24 cellular contexts compared by ENCODE assay signal in the genomic region with DNA sequence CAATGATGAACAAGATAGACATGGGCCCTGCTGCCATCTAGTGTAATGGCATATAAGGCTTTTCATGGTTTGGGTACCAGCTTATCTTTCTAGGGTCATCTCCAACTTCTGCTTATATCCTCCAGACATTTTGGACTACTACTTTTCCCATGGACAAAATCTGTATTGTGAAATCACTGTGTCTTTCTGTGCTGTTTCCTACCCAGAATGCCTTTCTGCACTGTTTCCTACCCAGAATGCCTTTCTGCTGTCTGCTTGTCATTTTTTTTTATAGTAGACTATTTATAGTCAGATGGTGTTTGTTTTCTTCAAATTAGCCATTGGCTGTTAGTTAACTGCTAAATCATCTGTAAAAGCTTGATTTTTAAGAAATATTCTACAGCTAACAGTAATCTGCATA. TPM values are rescaled to one million over a fixed set of nuclear protein-coding genes. Genes with fewer than 3 reads are reported as not detected.
DNase-seq lines count a peak whose midpoint lies in the region; ATAC-seq, FAIRE-seq and TF ChIP-seq lines count a peak whose summit lies in the region.
"Had no signal": no experiment of that assay in that cellular context is flagged by ENCODE, and none has a peak within 500 bp of the region (broad histone marks: within the 10 kb centered on the region; RNA-seq: fewer than 3 reads in every experiment).

No MANE protein-coding gene starts in this region.

- in situ Hi-C loops in K562 (cut with MboI), result no loop called here

- peaks cover 4% of the 10 kb centered on the region for H3K4me1 Mint-ChIP-seq in activated CD4-positive, alpha-beta T cell treated with anti-CD3 and anti-CD28 coated beads, Interleukin-2, amount 10 ng/mL, durations not matched to agents 24 days and 14 days

- no peaks in the 10 kb centered on the region for H4K20me1 ChIP-seq in K562 (replicated peaks; ENCODE audit: control insufficient read depth, insufficient read depth, low read length)

- H3K4me1 ChIP-seq in K562 (replicated peaks in 1 of 2; ENCODE audit: control insufficient read depth in 2 of 2, insufficient read depth in 2 of 2, low read length in 2 of 2) (no peaks in the 10 kb centered on the region), skeletal muscle tissue (ENCODE audit: control insufficient read depth in 3 of 3, insufficient read depth in 3 of 3, low read length in 3 of 3) (peaks cover 4 to 19% (median 4%) of the 10 kb centered on the region in 3 donors)
- H3K4me1 ChIP-seq: SJSA1 had no signal

- H3K9me3 ChIP-seq in K562 (replicated peaks; ENCODE audit: control insufficient read depth, insufficient read depth, low read depth, low read length) (no peaks in the 10 kb centered on the region), skeletal muscle tissue (ENCODE audit: control insufficient read depth in 3 of 3, low read length in 3 of 3) (no peaks in the 10 kb centered on the region)
- H3K9me3 ChIP-seq: SJSA1 had no signal

- no peak for TF ChIP-seq EP300 in K562 (IDR thresholded peaks at IDR 0.05; ENCODE audit: low read length)

- no peak overlapping the region for H3K4me2 ChIP-seq in K562 (ENCODE audit: insufficient read depth, low read length)
- H3K4me2 ChIP-seq: KMS-11, PC-9 had no signal

- BruUV-seq in K562 (replicated peaks; lab: Mats Ljungman, UMichigan), result no TSS peak

- H3K27ac Mint-ChIP-seq in activated CD4-positive, alpha-beta T cell treated with anti-CD3 and anti-CD28 coated beads, Interleukin-2, amount 10 ng/mL, durations not matched to agents 24 days and 14 days, result no peak overlapping the region
- H3K27ac Mint-ChIP-seq: CD4-positive, CD25-positive, alpha-beta regulatory T cell; H9; HFFc6 had no signal

- H3K9ac ChIP-seq in K562 (ENCODE audit: insufficient read depth in 1 of 2, low read depth in 2 of 2, low read length in 2 of 2), result no peak overlapping the region
- no peak overlapping the region for H3K9ac ChIP-seq in skeletal muscle tissue (ENCODE audit: low read depth in 1 of 3, low read length in 3 of 3)
- H3K9ac ChIP-seq: GM23248, KMS-11 had no signal

- H3K36me3 ChIP-seq in K562 (ENCODE audit: control insufficient read depth, insufficient read depth, low read length) (peaks cover 31% of the 10 kb centered on the region; the same call in 2 of the 3 replicates), skeletal muscle tissue (ENCODE audit: control insufficient read depth in 3 of 3, insufficient read depth in 3 of 3, low read length in 3 of 3) (peaks cover 19 to 49% (median 28%) of the 10 kb centered on the region in 3 donors)

- peaks cover 60% of the 10 kb centered on the region for H3K36me3 Mint-ChIP-seq in activated CD4-positive, alpha-beta T cell treated with anti-CD3 and anti-CD28 coated beads, Interleukin-2, amount 10 ng/mL, durations not matched to agents 24 days and 14 days (ENCODE audit: low read depth)

- POLR2A ChIA-PET in K562 (lab: Yijun Ruan, JAX), result no interaction called here

- H3K4me3 Mint-ChIP-seq in activated CD4-positive, alpha-beta T cell treated with anti-CD3 and anti-CD28 coated beads, Interleukin-2, amount 10 ng/mL, durations not matched to agents 24 days and 14 days, result no peak overlapping the region
- H3K4me3 Mint-ChIP-seq: H9, HFFc6 had no signal

- H3K27me3 ChIP-seq in K562 (ENCODE audit: control insufficient read depth in 2 of 2, insufficient read depth in 2 of 2, low read length in 2 of 2) (no peaks in the 10 kb centered on the region), skeletal muscle tissue (ENCODE audit: control insufficient read depth in 3 of 3, insufficient read depth in 3 of 3, low read length in 3 of 3) (no peaks in the 10 kb centered on the region)
- H3K27me3 ChIP-seq: SJSA1 had no signal

- CTCF ChIA-PET in K562 (lab: Yijun Ruan, JAX; ENCODE audit: low intra/inter-chr PET ratio), result no interaction called here

- no peaks in the 10 kb centered on the region for H3K27me3 Mint-ChIP-seq in activated CD4-positive, alpha-beta T cell treated with anti-CD3 and anti-CD28 coated beads, Interleukin-2, amount 10 ng/mL, durations not matched to agents 24 days and 14 days
- H3K27me3 Mint-ChIP-seq: CD4-positive, CD25-positive, alpha-beta regulatory T cell had no signal

- no peak overlapping the region for H3K4me3 ChIP-seq in K562
- H3K4me3 ChIP-seq in skeletal muscle tissue (ENCODE audit: low read length in 3 of 3), result no peak overlapping the region
- H3K4me3 ChIP-seq: GM23248, PC-9, SJSA1 had no signal

- no peak for TF ChIP-seq POLR2A in K562 (conservative IDR thresholded peaks at IDR 0.05)

- no peak for TF ChIP-seq CTCF in K562 (IDR thresholded peaks at IDR 0.05 in 2 of 3, conservative IDR thresholded peaks at IDR 0.05 in 1 of 3; ENCODE audit: insufficient read depth in 2 of 3, low read depth in 1 of 3, low read length in 3 of 3)

- FAIRE-seq in K562 (lab: Jason Lieb, UNC) (no peak), frontal cortex (lab: Jason Lieb, UNC) (no peak)
- FAIRE-seq: HTR-8/SVneo had no signal

- H3K9me3 Mint-ChIP-seq in activated CD4-positive, alpha-beta T cell treated with anti-CD3 and anti-CD28 coated beads, Interleukin-2, amount 10 ng/mL, durations not matched to agents 24 days and 14 days, result no peaks in the 10 kb centered on the region
- H3K9me3 Mint-ChIP-seq: CD4-positive, CD25-positive, alpha-beta regulatory T cell; H9; HFFc6 had no signal

- intact Hi-C loops in activated CD4-positive, alpha-beta T cell treated with anti-CD3 and anti-CD28 coated beads, Interleukin-2, amount 10 ng/mL, durations not matched to agents 24 days and 14 days (cut with micrococcal nuclease), result no loop called here
- intact Hi-C loops in K562 (cut with micrococcal nuclease), result no loop called here

- H2AFZ ChIP-seq in K562 (ENCODE audit: low read depth, low read length), result no peak overlapping the region
- H2AFZ ChIP-seq: GM23248, PC-9 had no signal

- peak; percentile 36 for DNase-seq in activated CD4-positive, alpha-beta T cell treated with anti-CD3 and anti-CD28 coated beads, Interleukin-2, amount 10 ng/mL, durations not matched to agents 24 days and 14 days
- DNase-seq in activated CD4-positive, alpha-beta T cell treated with anti-CD3 and anti-CD28 coated beads for 48 hours, result no peak
- peak; percentile 34 for DNase-seq in MV-4-11 (lab: John Stamatoyannopoulos, UW)
- DNase-seq in K562 (ENCODE audit: extremely low read depth in 1 of 4, low spot score in 3 of 4), result no peak
- no peak for DNase-seq in frontal cortex (ENCODE audit: low spot score in 2 of 2)
- no peak for DNase-seq in DMS79 treated with DMSO at 0.1 percent for 48 hours (lab: John Stamatoyannopoulos, UW)
- DNase-seq in SHP77 (lab: John Stamatoyannopoulos, UW), result no peak
- DNase-seq: 8988T; ACHN; CD4-positive, CD25-positive, alpha-beta regulatory T cell; DMS153; GM23248; H9; HFFc6; NCI-H2029; NCI-H446; NCI-H524 treated with DMSO at 0.1 percent for 48 hours; NCI-H774; PC-9 had no signal

- no peaks in the 10 kb centered on the region for H3K79me2 ChIP-seq in K562 (ENCODE audit: control insufficient read depth, insufficient read depth, low read length)

- no peak overlapping the region for H3K27ac ChIP-seq in K562 (ENCODE audit: extremely low read depth, low read depth, low read length)
- peak overlapping the region; percentile 16 for H3K27ac ChIP-seq in skeletal muscle tissue (ENCODE audit: low read depth, low read length)
- H3K27ac ChIP-seq: GM23248, KMS-11, PC-9, SJSA1 had no signal

- TF ChIP-seq RAD21 in K562 (CRISPR knock-in tag; conservative IDR thresholded peaks at IDR 0.05 in 1 of 2, IDR thresholded peaks at IDR 0.05 in 1 of 2), result no peak

- ATAC-seq in K562, result no peak
- ATAC-seq: Right ventricle myocardium inferior had no signal

- no peaks in the 10 kb centered on the region for H3K9me1 ChIP-seq in K562 (ENCODE audit: control insufficient read depth, insufficient read depth, low read length)

TF ChIP-seq in K562, 482 proteins besides CTCF, POLR2A, EP300 and RAD21 (continues in another document):
- TF ChIP-seq ZNF165 (CRISPR knock-in tag; IDR thresholded peaks at IDR 0.05; ENCODE audit: borderline replicate concordance), result no peak
- TF ChIP-seq, protein P1, sequence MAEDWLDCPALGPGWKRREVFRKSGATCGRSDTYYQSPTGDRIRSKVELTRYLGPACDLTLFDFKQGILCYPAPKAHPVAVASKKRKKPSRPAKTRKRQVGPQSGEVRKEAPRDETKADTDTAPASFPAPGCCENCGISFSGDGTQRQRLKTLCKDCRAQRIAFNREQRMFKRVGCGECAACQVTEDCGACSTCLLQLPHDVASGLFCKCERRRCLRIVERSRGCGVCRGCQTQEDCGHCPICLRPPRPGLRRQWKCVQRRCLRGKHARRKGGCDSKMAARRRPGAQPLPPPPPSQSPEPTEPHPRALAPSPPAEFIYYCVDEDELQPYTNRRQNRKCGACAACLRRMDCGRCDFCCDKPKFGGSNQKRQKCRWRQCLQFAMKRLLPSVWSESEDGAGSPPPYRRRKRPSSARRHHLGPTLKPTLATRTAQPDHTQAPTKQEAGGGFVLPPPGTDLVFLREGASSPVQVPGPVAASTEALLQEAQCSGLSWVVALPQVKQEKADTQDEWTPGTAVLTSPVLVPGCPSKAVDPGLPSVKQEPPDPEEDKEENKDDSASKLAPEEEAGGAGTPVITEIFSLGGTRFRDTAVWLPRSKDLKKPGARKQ (CRISPR knock-in tag; IDR thresholded peaks at IDR 0.05), result no peak
- TF ChIP-seq RCOR1 (IDR thresholded peaks at IDR 0.05; ENCODE audit: borderline replicate concordance in 1 of 2, low read depth in 2 of 2, low read length in 2 of 2), result no peak
- TF ChIP-seq ILK (tag; IDR thresholded peaks at IDR 0.05; ENCODE audit: borderline replicate concordance, low read depth), result no peak
- no peak for TF ChIP-seq ZNF785 (CRISPR knock-in tag; IDR thresholded peaks at IDR 0.05)

RNA-seq across cellular contexts. Expression of a gene that starts 20.1 kb away (rescaled TPM):
- 33.6 and 33.9 TPM in 2 replicates for total RNA-seq in activated CD4-positive, alpha-beta T cell treated with anti-CD3 and anti-CD28 coated beads, Interleukin-2, amount 10 ng/mL, durations not matched to agents 24 days and 14 days
- 103 and 328 TPM in 2 replicates for total RNA-seq in K562 (2011; cell fraction: chromatin; rRNA removed; ENCODE audit: low replicate concordance)
- total RNA-seq in K562 (2011; cell fraction: nucleolus; rRNA removed), result 46.2 and 74.2 TPM in 2 replicates
- 129 and 198 TPM in 2 replicates for total RNA-seq in K562 (2011; cell fraction: nucleoplasm; rRNA removed)
- total RNA-seq in K562 (2014; rRNA removed) (23.6 and 25.0 TPM in 2 replicates), K562 (2014; rRNA removed; fragmentation: Illumina TruSeq; extraction: Trizol) (35.8 and 38.9 TPM in 2 replicates), K562 (2015; rRNA removed; fragmentation: Illumina TruSeq; extraction: Trizol) (40.0 and 41.0 TPM in 2 replicates), K562 (2021) (30.2 and 30.8 TPM in 2 replicates), skeletal muscle tissue (316 TPM), frontal cortex (145 TPM)
- polyA plus RNA-seq in K562 (2011; rRNA removed) (30.6 and 31.5 TPM in 2 replicates), K562 (2014; fragmentation: Illumina TruSeq; extraction: Trizol) (20.2 and 23.4 TPM in 2 replicates), K562 (2014; fragmentation: Nextera tagmentation; extraction: Ambion mirVana) (1 to 10 TPM; 7.2 to 9.4 TPM), K562 (2014; rRNA removed) (21.8 and 28.3 TPM in 2 replicates)
- polyA plus RNA-seq in K562 (2011; cell fraction: cytosol; rRNA removed), result 7.6 and 12.9 TPM in 2 replicates
- 52.3 and 82.5 TPM in 2 replicates for polyA plus RNA-seq in K562 (2011; cell fraction: nucleus; rRNA removed)
- 11.9 and 21.8 TPM in 2 replicates for polyA plus RNA-seq in K562 (2012)
- 95.2 and 122 TPM in 2 replicates for polyA minus RNA-seq in K562 (2011; rRNA and poly(A)+ RNA removed)
- polyA minus RNA-seq in K562 (2011; cell fraction: cytosol; rRNA and poly(A)+ RNA removed), result 20.7 and 21.6 TPM in 2 replicates
- 103 and 159 TPM in 2 replicates for polyA minus RNA-seq in K562 (2011; cell fraction: nucleus; rRNA and poly(A)+ RNA removed)

Comparison
In these comparisons a context has a peak if more than half of its experiments do, and no peak if none do; other contexts are left out.
1. DNase-seq: peak in activated CD4-positive, alpha-beta T cell treated with anti-CD3 and anti-CD28 coated beads, Interleukin-2, amount 10 ng/mL, durations not matched to agents 24 days and 14 days (single experiment) and MV-4-11 (single experiment); none in activated CD4-positive, alpha-beta T cell treated with anti-CD3 and anti-CD28 coated beads for 48 hours (single experiment), K562 (0 of 4), frontal cortex (0 of 2), DMS79 treated with DMSO at 0.1 percent for 48 hours (single experiment) and SHP77 (0 of 2).